Comparison of ENCODE assay signal across 1 cellular context in the genomic region with DNA sequence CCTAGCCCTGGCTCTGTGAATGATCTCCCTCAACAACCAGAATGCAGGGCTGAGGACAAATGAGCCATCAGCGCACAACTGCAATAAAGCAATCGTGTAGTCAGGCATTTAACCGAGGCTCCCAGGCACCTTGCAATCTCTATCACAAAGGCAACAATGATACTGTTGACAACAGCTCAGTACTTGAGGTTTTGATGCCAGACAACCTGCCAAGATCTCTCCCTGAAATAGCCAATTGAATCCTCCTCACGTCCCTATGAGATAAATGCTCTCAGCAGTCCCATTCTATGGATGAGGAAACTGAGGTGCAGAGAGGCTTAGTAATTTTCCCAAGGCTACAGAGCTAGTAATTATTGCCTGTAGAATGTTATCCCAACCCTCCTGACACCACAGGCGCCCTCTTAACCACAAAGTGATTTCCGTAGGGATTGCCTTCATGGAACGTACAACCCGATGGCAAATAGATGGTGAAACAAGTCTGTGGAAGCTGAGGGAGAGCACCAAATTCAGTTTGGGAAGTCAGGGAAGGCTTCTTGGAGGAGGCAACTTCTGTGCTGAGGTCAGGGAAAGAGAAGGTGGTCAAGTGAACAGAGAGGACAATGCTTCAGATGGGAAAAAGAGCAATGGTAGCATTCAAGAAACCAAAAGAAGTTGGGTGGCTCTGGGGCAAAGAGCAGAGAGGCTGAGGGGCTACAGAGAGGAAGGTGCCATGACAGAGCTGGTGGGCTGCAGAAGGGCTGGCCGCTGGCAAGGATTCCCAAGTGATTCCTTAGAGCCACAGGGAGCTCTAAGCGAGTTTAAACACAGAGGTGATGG.
TF ChIP-seq lines count a peak whose summit lies in the region.

No MANE protein-coding gene starts in this region.

TF ChIP-seq in HepG2, 621 proteins besides CTCF, POLR2A, EP300 and RAD21 (continued from another document):
- peak; percentile 99 for TF ChIP-seq SSRP1 (CRISPR knock-in tag; IDR thresholded peaks at IDR 0.05)
- peak; percentile 5; the same call in 1 of the 2 replicates for TF ChIP-seq CHD2 (IDR thresholded peaks at IDR 0.05; ENCODE audit: low read depth, low read length)
- TF ChIP-seq POLR2G (IDR thresholded peaks at IDR 0.05; ENCODE audit: low read depth, low read length) = peak; percentile 83
- TF ChIP-seq PRPF4 (IDR thresholded peaks at IDR 0.05; ENCODE audit: low read depth, low read length, poor library complexity, severe bottlenecking) = peak; percentile 32
- TF ChIP-seq ZNF720 (CRISPR knock-in tag; IDR thresholded peaks at IDR 0.05) = 0 out of 2 replicates have a peak, but pooled peaks have one; percentile 14
- TF ChIP-seq SALL2 (CRISPR knock-in tag; IDR thresholded peaks at IDR 0.05) = 0 out of 2 replicates have a peak, but pooled peaks have one; percentile 30
- TF ChIP-seq ZNF780A (CRISPR knock-in tag; IDR thresholded peaks at IDR 0.05) = 0 out of 2 replicates have a peak, but pooled peaks have one; percentile 37
- TF ChIP-seq ZFP36 (IDR thresholded peaks at IDR 0.05; ENCODE audit: borderline replicate concordance, low read depth, low read length, partially characterized antibody) = peak; percentile 65
- TF ChIP-seq, protein P1, sequence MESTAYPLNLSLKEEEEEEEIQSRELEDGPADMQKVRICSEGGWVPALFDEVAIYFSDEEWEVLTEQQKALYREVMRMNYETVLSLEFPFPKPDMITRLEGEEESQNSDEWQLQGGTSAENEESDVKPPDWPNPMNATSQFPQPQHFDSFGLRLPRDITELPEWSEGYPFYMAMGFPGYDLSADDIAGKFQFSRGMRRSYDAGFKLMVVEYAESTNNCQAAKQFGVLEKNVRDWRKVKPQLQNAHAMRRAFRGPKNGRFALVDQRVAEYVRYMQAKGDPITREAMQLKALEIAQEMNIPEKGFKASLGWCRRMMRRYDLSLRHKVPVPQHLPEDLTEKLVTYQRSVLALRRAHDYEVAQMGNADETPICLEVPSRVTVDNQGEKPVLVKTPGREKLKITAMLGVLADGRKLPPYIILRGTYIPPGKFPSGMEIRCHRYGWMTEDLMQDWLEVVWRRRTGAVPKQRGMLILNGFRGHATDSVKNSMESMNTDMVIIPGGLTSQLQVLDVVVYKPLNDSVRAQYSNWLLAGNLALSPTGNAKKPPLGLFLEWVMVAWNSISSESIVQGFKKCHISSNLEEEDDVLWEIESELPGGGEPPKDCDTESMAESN (CRISPR knock-in tag; conservative IDR thresholded peaks at IDR 0.05) = no peak
- 0 out of 2 replicates have a peak, but pooled peaks have one; percentile 32 for TF ChIP-seq POLR2AphosphoS2 (IDR thresholded peaks at IDR 0.05; ENCODE audit: low read depth, low read length)
- peak; percentile 86 for TF ChIP-seq AGO1 (IDR thresholded peaks at IDR 0.05; ENCODE audit: low read depth, low read length, poor library complexity, severe bottlenecking)
- no peak for TF ChIP-seq YEATS2 (CRISPR knock-in tag; IDR thresholded peaks at IDR 0.05; ENCODE audit: borderline replicate concordance)
- TF ChIP-seq ZNF615 (CRISPR knock-in tag; IDR thresholded peaks at IDR 0.05; ENCODE audit: borderline replicate concordance) = peak; percentile 30; the same call in 1 of the 2 replicates
- peak; percentile 14; the same call in 1 of the 2 replicates for TF ChIP-seq KAT8 (CRISPR knock-in tag; IDR thresholded peaks at IDR 0.05)
- TF ChIP-seq RBM22 (optimal IDR thresholded peaks at IDR 0.05; ENCODE audit: low read length) = peak; percentile 98
- TF ChIP-seq, protein P2, sequence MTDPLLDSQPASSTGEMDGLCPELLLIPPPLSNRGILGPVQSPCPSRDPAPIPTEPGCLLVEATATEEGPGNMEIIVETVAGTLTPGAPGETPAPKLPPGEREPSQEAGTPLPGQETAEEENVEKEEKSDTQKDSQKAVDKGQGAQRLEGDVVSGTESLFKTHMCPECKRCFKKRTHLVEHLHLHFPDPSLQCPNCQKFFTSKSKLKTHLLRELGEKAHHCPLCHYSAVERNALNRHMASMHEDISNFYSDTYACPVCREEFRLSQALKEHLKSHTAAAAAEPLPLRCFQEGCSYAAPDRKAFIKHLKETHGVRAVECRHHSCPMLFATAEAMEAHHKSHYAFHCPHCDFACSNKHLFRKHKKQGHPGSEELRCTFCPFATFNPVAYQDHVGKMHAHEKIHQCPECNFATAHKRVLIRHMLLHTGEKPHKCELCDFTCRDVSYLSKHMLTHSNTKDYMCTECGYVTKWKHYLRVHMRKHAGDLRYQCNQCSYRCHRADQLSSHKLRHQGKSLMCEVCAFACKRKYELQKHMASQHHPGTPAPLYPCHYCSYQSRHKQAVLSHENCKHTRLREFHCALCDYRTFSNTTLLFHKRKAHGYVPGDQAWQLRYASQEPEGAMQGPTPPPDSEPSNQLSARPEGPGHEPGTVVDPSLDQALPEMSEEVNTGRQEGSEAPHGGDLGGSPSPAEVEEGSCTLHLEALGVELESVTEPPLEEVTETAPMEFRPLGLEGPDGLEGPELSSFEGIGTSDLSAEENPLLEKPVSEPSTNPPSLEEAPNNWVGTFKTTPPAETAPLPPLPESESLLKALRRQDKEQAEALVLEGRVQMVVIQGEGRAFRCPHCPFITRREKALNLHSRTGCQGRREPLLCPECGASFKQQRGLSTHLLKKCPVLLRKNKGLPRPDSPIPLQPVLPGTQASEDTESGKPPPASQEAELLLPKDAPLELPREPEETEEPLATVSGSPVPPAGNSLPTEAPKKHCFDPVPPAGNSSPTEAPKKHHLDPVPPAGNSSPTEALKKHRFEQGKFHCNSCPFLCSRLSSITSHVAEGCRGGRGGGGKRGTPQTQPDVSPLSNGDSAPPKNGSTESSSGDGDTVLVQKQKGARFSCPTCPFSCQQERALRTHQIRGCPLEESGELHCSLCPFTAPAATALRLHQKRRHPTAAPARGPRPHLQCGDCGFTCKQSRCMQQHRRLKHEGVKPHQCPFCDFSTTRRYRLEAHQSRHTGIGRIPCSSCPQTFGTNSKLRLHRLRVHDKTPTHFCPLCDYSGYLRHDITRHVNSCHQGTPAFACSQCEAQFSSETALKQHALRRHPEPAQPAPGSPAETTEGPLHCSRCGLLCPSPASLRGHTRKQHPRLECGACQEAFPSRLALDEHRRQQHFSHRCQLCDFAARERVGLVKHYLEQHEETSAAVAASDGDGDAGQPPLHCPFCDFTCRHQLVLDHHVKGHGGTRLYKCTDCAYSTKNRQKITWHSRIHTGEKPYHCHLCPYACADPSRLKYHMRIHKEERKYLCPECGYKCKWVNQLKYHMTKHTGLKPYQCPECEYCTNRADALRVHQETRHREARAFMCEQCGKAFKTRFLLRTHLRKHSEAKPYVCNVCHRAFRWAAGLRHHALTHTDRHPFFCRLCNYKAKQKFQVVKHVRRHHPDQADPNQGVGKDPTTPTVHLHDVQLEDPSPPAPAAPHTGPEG (CRISPR knock-in tag; IDR thresholded peaks at IDR 0.05) = 0 out of 2 replicates have a peak, but pooled peaks have one; percentile 32
- TF ChIP-seq ZNF713 (CRISPR knock-in tag; IDR thresholded peaks at IDR 0.05) = no peak
- 0 out of 2 replicates have a peak, but pooled peaks have one; percentile 16 for TF ChIP-seq ZFY (CRISPR knock-in tag; IDR thresholded peaks at IDR 0.05)
- TF ChIP-seq MTA3 (CRISPR knock-in tag; IDR thresholded peaks at IDR 0.05) = no peak
- TF ChIP-seq, protein P3, sequence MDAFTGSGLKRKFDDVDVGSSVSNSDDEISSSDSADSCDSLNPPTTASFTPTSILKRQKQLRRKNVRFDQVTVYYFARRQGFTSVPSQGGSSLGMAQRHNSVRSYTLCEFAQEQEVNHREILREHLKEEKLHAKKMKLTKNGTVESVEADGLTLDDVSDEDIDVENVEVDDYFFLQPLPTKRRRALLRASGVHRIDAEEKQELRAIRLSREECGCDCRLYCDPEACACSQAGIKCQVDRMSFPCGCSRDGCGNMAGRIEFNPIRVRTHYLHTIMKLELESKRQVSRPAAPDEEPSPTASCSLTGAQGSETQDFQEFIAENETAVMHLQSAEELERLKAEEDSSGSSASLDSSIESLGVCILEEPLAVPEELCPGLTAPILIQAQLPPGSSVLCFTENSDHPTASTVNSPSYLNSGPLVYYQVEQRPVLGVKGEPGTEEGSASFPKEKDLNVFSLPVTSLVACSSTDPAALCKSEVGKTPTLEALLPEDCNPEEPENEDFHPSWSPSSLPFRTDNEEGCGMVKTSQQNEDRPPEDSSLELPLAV (CRISPR knock-in tag; conservative IDR thresholded peaks at IDR 0.05; ENCODE audit: low read depth) = no peak
- TF ChIP-seq SOX13 (IDR thresholded peaks at IDR 0.05) = no peak
- TF ChIP-seq SOX13 (CRISPR knock-in tag; conservative IDR thresholded peaks at IDR 0.05 in 1 of 2, IDR thresholded peaks at IDR 0.05 in 1 of 2) = 0 out of 4 replicates have a peak, but pooled peaks of 1 of the 2 experiments have one; percentile 4
- TF ChIP-seq, protein P4, sequence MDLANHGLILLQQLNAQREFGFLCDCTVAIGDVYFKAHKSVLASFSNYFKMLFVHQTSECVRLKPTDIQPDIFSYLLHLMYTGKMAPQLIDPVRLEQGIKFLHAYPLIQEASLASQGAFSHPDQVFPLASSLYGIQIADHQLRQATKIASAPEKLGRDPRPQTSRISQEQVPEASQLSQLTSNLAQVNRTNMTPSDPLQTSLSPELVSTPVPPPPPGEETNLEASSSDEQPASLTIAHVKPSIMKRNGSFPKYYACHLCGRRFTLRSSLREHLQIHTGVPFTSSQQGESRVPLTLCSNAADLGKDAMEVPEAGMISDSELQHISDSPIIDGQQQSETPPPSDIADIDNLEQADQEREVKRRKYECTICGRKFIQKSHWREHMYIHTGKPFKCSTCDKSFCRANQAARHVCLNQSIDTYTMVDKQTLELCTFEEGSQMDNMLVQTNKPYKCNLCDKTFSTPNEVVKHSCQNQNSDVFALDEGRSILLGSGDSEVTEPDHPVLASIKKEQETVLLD (CRISPR knock-in tag; IDR thresholded peaks at IDR 0.05; ENCODE audit: low read depth) = peak; percentile 37; the same call in 1 of the 2 replicates
